ENCODE assay signal across 8 cellular contexts in genomic region chrX:1537031-1537715, GRCh38. TPM values are rescaled to one million over a fixed set of nuclear protein-coding genes. Genes with fewer than 3 reads are reported as not detected.
A peak's percentile ranks its signal among the peaks of the same experiment; 100 is the strongest.
DNase-seq lines count a peak whose midpoint lies in the region; ATAC-seq and TF ChIP-seq lines count a peak whose summit lies in the region.

TSS of gene P2RY8 (minus strand) at chrX:1537185. CDS start at chrX:1466558, 70,627 bp downstream.

- H3K4me2 ChIP-seq in Loucy (ENCODE audit: low read depth, low read length, poor library complexity, severe bottlenecking): peak within 1 kb of the TSS; percentile 59
- peak within 1 kb of the TSS; percentile 43 for H3K4me2 ChIP-seq in parathyroid adenoma (ENCODE audit: low read length)

- H3K79me2 ChIP-seq in Loucy (ENCODE audit: insufficient read depth, low read length): peaks cover 39% of the 10 kb centered on the region
- no peaks in the 10 kb centered on the region for H3K79me2 ChIP-seq in parathyroid adenoma

- peak within 1 kb of the TSS; percentile 90 for H3K9ac ChIP-seq in Loucy (ENCODE audit: low read depth, low read length, poor library complexity, severe bottlenecking)
- H3K9ac ChIP-seq in colonic mucosa (ENCODE audit: low read depth in 2 of 2, low read length in 2 of 2): peak within 1 kb of the TSS; percentile 44 to 78
- H3K9ac ChIP-seq in parathyroid adenoma: no peak within 1 kb of the TSS
- no peak within 1 kb of the TSS for H3K9ac ChIP-seq in endodermal cell (ENCODE audit: extremely low read depth, low read length, poor library complexity, severe bottlenecking)

- H3K4me1 Mint-ChIP-seq in endodermal cell: no peaks in the 10 kb centered on the region

- intact Hi-C loops in colonic mucosa (cut with DNase I) (no loop called here), uterus (cut with DNase I; ENCODE audit: low total_unique reads) (no loop called here)

- H3K27ac Mint-ChIP-seq in endodermal cell: no peak within 1 kb of the TSS

- no peaks in the 10 kb centered on the region for H3K36me3 ChIP-seq in Loucy (ENCODE audit: insufficient read depth, low read length)
- no peaks in the 10 kb centered on the region for H3K36me3 ChIP-seq in colonic mucosa
- no peaks in the 10 kb centered on the region for H3K36me3 ChIP-seq in parathyroid adenoma (ENCODE audit: control insufficient read depth, insufficient read depth, low read length)
- H3K36me3 ChIP-seq in uterus: no peaks in the 10 kb centered on the region
- no peaks in the 10 kb centered on the region for H3K36me3 ChIP-seq in endodermal cell (ENCODE audit: control insufficient read depth, insufficient read depth, low read length)

- H3K27me3 ChIP-seq in Loucy (ENCODE audit: insufficient read depth, low read length, poor library complexity, severe bottlenecking): no peaks in the 10 kb centered on the region
- H3K27me3 ChIP-seq in colonic mucosa: no peaks in the 10 kb centered on the region
- no peaks in the 10 kb centered on the region for H3K27me3 ChIP-seq in parathyroid adenoma (ENCODE audit: control insufficient read depth, insufficient read depth, low read length)
- H3K27me3 ChIP-seq in uterus: no peaks in the 10 kb centered on the region
- no peaks in the 10 kb centered on the region for H3K27me3 ChIP-seq in endodermal cell (ENCODE audit: control insufficient read depth, insufficient read depth, low read length, poor library complexity, severe bottlenecking)

- H3K9me3 ChIP-seq in Loucy (ENCODE audit: insufficient read depth, low read depth, low read length) (no peaks in the 10 kb centered on the region), colonic mucosa (no peaks in the 10 kb centered on the region), parathyroid adenoma (ENCODE audit: control insufficient read depth, low read length) (no peaks in the 10 kb centered on the region), uterus (no peaks in the 10 kb centered on the region), endodermal cell (ENCODE audit: control insufficient read depth, low read length) (no peaks in the 10 kb centered on the region)

- H3K9me2 ChIP-seq in Loucy (replicated peaks; ENCODE audit: low read depth, low read length): no peaks in the 10 kb centered on the region

- H3K4me1 ChIP-seq in Loucy (ENCODE audit: insufficient read depth, low read length, poor library complexity, severe bottlenecking): no peaks in the 10 kb centered on the region
- H3K4me1 ChIP-seq in colonic mucosa: no peaks in the 10 kb centered on the region
- H3K4me1 ChIP-seq in parathyroid adenoma: no peaks in the 10 kb centered on the region
- H3K4me1 ChIP-seq in uterus: no peaks in the 10 kb centered on the region
- H3K4me1 ChIP-seq in endodermal cell (ENCODE audit: control insufficient read depth, insufficient read depth, low read length): no peaks in the 10 kb centered on the region

- H4K20me1 ChIP-seq in Loucy (ENCODE audit: insufficient read depth, low read length, poor library complexity, severe bottlenecking): peaks cover 14% of the 10 kb centered on the region

- H3K9me3 Mint-ChIP-seq in endodermal cell: peaks cover under 1% of the 10 kb centered on the region

- TF ChIP-seq POLR2A in uterus (IDR thresholded peaks at IDR 0.05): no peak

- H2AFZ ChIP-seq in Loucy (ENCODE audit: low read length) (no peak within 1 kb of the TSS), parathyroid adenoma (no peak within 1 kb of the TSS)

- H3K4me3 ChIP-seq in Loucy (ENCODE audit: low read length, poor library complexity, severe bottlenecking) (peak within 1 kb of the TSS; percentile 80), colonic mucosa (peak within 1 kb of the TSS; percentile 29), parathyroid adenoma (ENCODE audit: low read depth, low read length) (peak within 1 kb of the TSS; percentile 46), uterus (peak within 1 kb of the TSS in 1 of 2 donors; percentile 4), endodermal cell (ENCODE audit: low read length) (no peak within 1 kb of the TSS)

- peak within 1 kb of the TSS; percentile 53 for H3K27ac ChIP-seq in colonic mucosa
- H3K27ac ChIP-seq in parathyroid adenoma: peak within 1 kb of the TSS; percentile 65
- no peak within 1 kb of the TSS for H3K27ac ChIP-seq in uterus
- H3K27ac ChIP-seq in endodermal cell (ENCODE audit: low read depth, low read length): no peak within 1 kb of the TSS

- 92 to 97% methylated on average over 17 to 27 of the region's 27 CpGs for WGBS in endodermal cell (ENCODE audit: insufficient coverage in 1 of 2, insufficient read length in 1 of 2), 2 experiments

- peaks cover 2% of the 10 kb centered on the region; the same call in 1 of the 2 replicates for H3F3A ChIP-seq in Loucy (ENCODE audit: low read depth)

- peak; percentile 55 for ATAC-seq in GM21786 (IDR thresholded peaks at IDR 0.05; ENCODE audit: unreplicated experiment)

- no peaks in the 10 kb centered on the region for H3K36me3 Mint-ChIP-seq in endodermal cell (ENCODE audit: low read depth)

- peak; percentile 55 to 62 for DNase-seq in activated CD4-positive, alpha-beta T cell treated with anti-CD3 and anti-CD28 coated beads for 24 hours (ENCODE audit: low read depth in 2 of 2)
- peak; percentile 56 for DNase-seq in colonic mucosa
- peak; percentile 19 to 52 for DNase-seq in uterus
- no peak for DNase-seq in endodermal cell

- H3K4me3 Mint-ChIP-seq in endodermal cell: no peak within 1 kb of the TSS

- H3K27me3 Mint-ChIP-seq in endodermal cell (ENCODE audit: insufficient read depth): no peaks in the 10 kb centered on the region

- TF ChIP-seq CTCF in GM12872 (IDR thresholded peaks at IDR 0.05; ENCODE audit: insufficient read depth, low read depth, low read length): peak; percentile 39; the same call in 2 of the 3 replicates
- 0 out of 2 replicates have a peak, but pooled peaks have one; percentile 22 for TF ChIP-seq CTCF in Loucy (conservative IDR thresholded peaks at IDR 0.05; ENCODE audit: low read length)
- TF ChIP-seq CTCF in colonic mucosa (IDR thresholded peaks at IDR 0.05): no peak
- no peak for TF ChIP-seq CTCF in parathyroid adenoma (IDR thresholded peaks at IDR 0.05)
- TF ChIP-seq CTCF in uterus (IDR thresholded peaks at IDR 0.05): no peak
- TF ChIP-seq CTCF in endodermal cell (conservative IDR thresholded peaks at IDR 0.05): no peak

RNA-seq across cellular contexts. Expression of gene P2RY8, which starts in this region (rescaled TPM):
- total RNA-seq in colonic mucosa: 1 to 10 TPM; 1.3 TPM
- total RNA-seq in uterus: 1 to 10 TPM in 1 of 4 donors, under 1 TPM in 2, not detected in 1; 0.59 to 3.6 (median 0.90) TPM
- not detected for total RNA-seq in endodermal cell
- 0.07 TPM for polyA plus RNA-seq in endodermal cell (2013, experiment 1 of 2)
- polyA plus RNA-seq in endodermal cell (2013, experiment 2 of 2): 0.04 TPM

Comparison
In these comparisons a context has a peak if more than half of its experiments do, and no peak if none do; other contexts are left out.
1. CTCF ChIP-seq: peak in GM12872 (single experiment) and Loucy (single experiment); none in colonic mucosa (single experiment), parathyroid adenoma (single experiment), uterus (0 of 4) and endodermal cell (single experiment).
2. H3K9ac ChIP-seq: peak in Loucy (single experiment) and colonic mucosa (2 of 2); none in parathyroid adenoma (single experiment) and endodermal cell (single experiment).
3. H3K27ac ChIP-seq: peak in colonic mucosa (single experiment) and parathyroid adenoma (single experiment); none in uterus (0 of 2) and endodermal cell (single experiment).